In the genomic region with DNA sequence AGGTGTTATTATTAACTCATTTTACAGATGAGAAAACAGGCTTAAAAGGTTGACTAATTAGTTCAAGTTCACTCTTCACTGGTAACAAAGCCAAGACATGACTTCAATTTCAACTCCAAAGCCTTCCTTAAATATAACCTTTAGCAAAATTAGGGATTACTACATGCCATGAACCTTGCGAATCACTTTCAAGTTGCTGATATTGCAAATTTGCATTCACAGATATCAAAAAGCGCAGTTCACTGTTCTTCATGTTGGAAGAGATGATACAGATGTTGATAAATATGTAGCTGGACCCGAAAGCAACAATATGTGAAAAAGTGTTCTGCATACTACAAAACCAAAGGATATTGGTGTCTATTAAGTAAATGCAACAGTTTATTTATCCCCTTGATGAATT, we compare ENCODE assay signal across 34 cellular contexts.
"Had no signal": no experiment of that assay in that cellular context is flagged by ENCODE, and none has a peak within 500 bp of the region (broad histone marks: within the 10 kb centered on the region; RNA-seq: fewer than 3 reads in every experiment).

No MANE protein-coding gene starts in this region.

- ATAC-seq: activated CD8-positive, alpha-beta T cell treated with anti-CD3 and anti-CD28 coated beads for 36 hours; activated naive CD4-positive, alpha-beta T cell treated with anti-CD3 and anti-CD28 coated beads, Interleukin-2, amount 50 U/mL, for 72 hours; activated T-cell treated with anti-CD3 and anti-CD28 coated beads, Interleukin-2, amount 50 U/mL, for 4 hours; activated T-cell treated with anti-CD3 and anti-CD28 coated beads, Interleukin-2, amount 50 U/mL, for 72 hours; activated T-helper 17 cell treated with anti-CD3 and anti-CD28 coated beads, Interleukin-2, amount 50 U/mL, for 72 hours had no signal

- DNase-seq: activated B cell treated with CpG ODN at 0.5 μM for 24 hours; activated CD4-positive, alpha-beta memory T cell treated with anti-CD3 and anti-CD28 coated beads for 36 hours; activated CD4-positive, alpha-beta T cell treated with anti-CD3 and anti-CD28 coated beads for 4 hours; activated CD4-positive, alpha-beta T cell treated with anti-CD3 and anti-CD28 coated beads, Interleukin-2, amount 10 ng/mL, durations not matched to agents 24 days and 14 days; activated CD4-positive, alpha-beta T cell treated with anti-CD3 and anti-CD28 coated beads, Interleukin-2, amount 50 U/mL, for 1 hour; activated CD4-positive, alpha-beta T cell treated with anti-CD3 and anti-CD28 coated beads, Interleukin-2, amount 50 U/mL, for 4 hours; activated CD4-positive, CD25-positive, alpha-beta regulatory T cell treated with anti-CD3 and anti-CD28 coated beads, Interleukin-2, amount 50 U/mL, for 72 hours; activated CD8-positive, alpha-beta memory T cell treated with anti-CD3 and anti-CD28 coated beads, Interleukin-2, amount 50 U/mL, for 4 hours; activated CD8-positive, alpha-beta T cell treated with anti-CD3 and anti-CD28 coated beads for 36 hours; activated effector memory CD4-positive, alpha-beta T cell treated with anti-CD3 and anti-CD28 coated beads, Interleukin-2, amount 50 U/mL, for 16 hours; activated gamma-delta T cell treated with Interleukin-2 at 50 U/mL for 16 hours; activated naive CD4-positive, alpha-beta T cell; activated naive CD4-positive, alpha-beta T cell treated with anti-CD3 and anti-CD28 coated beads for 36 hours; activated naive CD4-positive, alpha-beta T cell treated with anti-CD3 and anti-CD28 coated beads, Interleukin-2, amount 50 U/mL, for 16 hours; activated naive CD8-positive, alpha-beta T cell treated with anti-CD3 and anti-CD28 coated beads for 36 hours; activated T-cell treated with anti-CD3 and anti-CD28 coated beads for 4 hours; activated T-cell treated with anti-CD3 and anti-CD28 coated beads, Interleukin-2, amount 50 U/mL, for 1 hour; activated T-cell treated with anti-CD3 and anti-CD28 coated beads, Interleukin-2, amount 50 U/mL, for 4 hours; activated T-cell treated with anti-CD3 and anti-CD28 coated beads, Interleukin-2, amount 50 U/mL, for 72 hours; adrenal gland; amniotic stem cell; aorta; caudate nucleus; cerebellar nuclear complex; T-helper 2 cell; T-helper 9 cell had no signal

- H3K9me3 ChIP-seq: adrenal gland had no signal

- FAIRE-seq: astrocyte, bronchial epithelial cell, colon, TTC549 had no signal

- H3K36me3 ChIP-seq: adrenal gland, cardiac muscle cell had no signal

- H3K4me3 ChIP-seq: adrenal gland, cardiac muscle cell had no signal

- H3K27me3 ChIP-seq: adrenal gland, cardiac muscle cell had no signal

- H3K27ac ChIP-seq: adrenal gland, cardiac muscle cell, VCaP had no signal
